8 cellular contexts compared by ENCODE assay signal in the genomic region with DNA sequence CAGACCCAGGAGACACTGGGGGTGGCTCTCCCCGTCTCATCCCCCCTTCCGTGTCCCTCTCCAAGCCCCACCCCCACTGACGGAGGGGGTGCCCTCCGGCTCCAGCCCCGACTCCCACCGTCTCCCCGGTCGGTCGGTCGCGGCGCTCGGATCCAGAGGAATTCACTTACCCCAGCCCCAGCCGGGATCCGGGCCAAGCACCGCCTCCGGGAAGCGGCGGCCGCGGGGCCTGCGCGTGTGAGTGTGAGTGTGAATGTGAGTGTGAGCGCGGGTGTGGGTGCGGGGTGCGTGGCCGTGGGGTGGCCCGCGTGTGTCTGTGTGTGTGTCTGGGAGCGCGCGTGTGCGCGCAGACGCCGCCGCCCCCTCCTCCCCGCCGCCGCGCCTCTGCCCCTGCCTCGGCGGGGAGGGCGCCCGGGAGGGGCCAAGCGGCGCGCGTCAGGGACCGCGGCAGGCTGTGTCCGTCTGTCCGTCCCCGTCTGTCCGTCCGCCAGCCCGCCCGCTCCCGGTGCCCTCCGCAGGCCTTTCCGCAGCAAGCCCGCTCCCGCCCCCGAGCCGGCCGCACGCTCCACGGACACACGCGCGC. TPM values are rescaled to one million over a fixed set of nuclear protein-coding genes. Genes with fewer than 3 reads are reported as not detected.
DNase-seq lines count a peak whose midpoint lies in the region; ATAC-seq, FAIRE-seq and TF ChIP-seq lines count a peak whose summit lies in the region.

TSS of gene ELFN2 (minus strand) at position 352 of the 583 bp plus-strand sequence. CDS start 51,945 bp downstream, outside the sequence.

- no peak for FAIRE-seq in bronchial epithelial cell (lab: Jason Lieb, UNC)

- no peak for TF ChIP-seq POLR2A in lower leg skin (IDR thresholded peaks at IDR 0.05)

- DNase-seq in cardiac muscle cell (ENCODE audit: low read depth in 1 of 2, low spot score in 1 of 2) (peak; percentile 54 to 63), Right ventricle myocardium superior (no peak), bronchial epithelial cell (ENCODE audit: low read depth) (no peak), lower leg skin (ENCODE audit: low spot score in 2 of 2) (no peak), COLO668 (lab: John Stamatoyannopoulos, UW; ENCODE audit: unreplicated experiment) (no peak), NCI-H1930 (lab: John Stamatoyannopoulos, UW) (no peak)

- peak within 1 kb of the TSS; percentile 62 for H3K4me3 ChIP-seq in cardiac muscle cell
- peak within 1 kb of the TSS; percentile 55 for H3K4me3 ChIP-seq in bronchial epithelial cell (ENCODE audit: low read depth, low read length)
- peak within 1 kb of the TSS; percentile 1 for H3K4me3 ChIP-seq in lower leg skin (ENCODE audit: low read depth, poor library complexity, severe bottlenecking)
- peak within 1 kb of the TSS; percentile 46 for H3K4me3 ChIP-seq in urinary bladder (ENCODE audit: low read depth, low read length)

- peaks cover 86% of the 10 kb centered on the region for H3K27me3 ChIP-seq in cardiac muscle cell
- peaks cover 3% of the 10 kb centered on the region for H3K27me3 ChIP-seq in bronchial epithelial cell (ENCODE audit: control insufficient read depth, insufficient read depth, low read length)

- ATAC-seq in Right ventricle myocardium superior (ENCODE audit: poor library complexity): no peak
- ATAC-seq in GM18520 (IDR thresholded peaks at IDR 0.05; ENCODE audit: unreplicated experiment): no peak

- H3K9me3 ChIP-seq in cardiac muscle cell (ENCODE audit: low read depth): no peaks in the 10 kb centered on the region

- H3K36me3 ChIP-seq in cardiac muscle cell (no peaks in the 10 kb centered on the region), bronchial epithelial cell (ENCODE audit: control insufficient read depth, insufficient read depth, low read length) (no peaks in the 10 kb centered on the region), urinary bladder (ENCODE audit: insufficient read depth) (no peaks in the 10 kb centered on the region)

- intact Hi-C loops in Right ventricle myocardium superior (cut with DNase I) (loop anchor here (10.0 kb wide), 1 partner anchor 112 kb away; no protein-coding TSS in a partner anchor), lower leg skin (cut with DNase I; ENCODE audit: low total_unique reads) (no loop called here)

- 1 to 4% methylated on average over 9 to 56 of the region's 72 CpGs for WGBS in lower leg skin, 2 donors
- under 1% methylated on average over 69 of the region's 72 CpGs for WGBS in urinary bladder

- H3K4me1 ChIP-seq in cardiac muscle cell (ENCODE audit: low read depth): no peaks in the 10 kb centered on the region
- no peaks in the 10 kb centered on the region for H3K4me1 ChIP-seq in urinary bladder (ENCODE audit: insufficient read depth)

- no peak within 1 kb of the TSS for H3K27ac ChIP-seq in cardiac muscle cell
- no peak within 1 kb of the TSS for H3K27ac ChIP-seq in urinary bladder (ENCODE audit: low read depth)

- TF ChIP-seq CTCF in cardiac muscle cell (IDR thresholded peaks at IDR 0.05; ENCODE audit: low read depth, low read length) (no peak), bronchial epithelial cell (IDR thresholded peaks at IDR 0.05; ENCODE audit: insufficient read depth, low read length, severe bottlenecking) (no peak), lower leg skin (IDR thresholded peaks at IDR 0.05) (no peak)

RNA-seq across cellular contexts. Expression of gene ELFN2, which starts in this region (rescaled TPM):
- total RNA-seq in cardiac muscle cell (0.09 and 0.11 TPM in 2 replicates), Right ventricle myocardium superior (0.19 TPM), bronchial epithelial cell (0.26 and 0.51 TPM in 2 replicates), lower leg skin (1 to 10 TPM in 2 of 4 donors, under 1 TPM in 2; 0.26 to 1.5 (median 0.82) TPM), urinary bladder (0.21 TPM)
- polyA plus RNA-seq in cardiac muscle cell (not detected in 2 replicates), urinary bladder (0.05 TPM)

Comparison
In these comparisons a context has a peak if more than half of its experiments do, and no peak if none do; other contexts are left out.
1. Peak in DNase-seq and H3K4me3 ChIP-seq in cardiac muscle cell; RNA of the gene not detected or under 1 TPM.
2. H3K4me3 ChIP-seq: peak in every context shown above with its lines; median percentile 62 in cardiac muscle cell; 55 in bronchial epithelial cell; 46 in urinary bladder; 1 in lower leg skin.